In genomic region chr1:153465728-153466625, GRCh38 we compare ENCODE assay signal across 9 cellular contexts. TPM values are rescaled to one million over a fixed set of nuclear protein-coding genes. Genes with fewer than 3 reads are reported as not detected.
DNase-seq lines count a peak whose midpoint lies in the region; ATAC-seq, FAIRE-seq and TF ChIP-seq lines count a peak whose summit lies in the region.
"Had no signal": no experiment of that assay in that cellular context is flagged by ENCODE, and none has a peak within 500 bp of the region (broad histone marks: within the 10 kb centered on the region; RNA-seq: fewer than 3 reads in every experiment).

No MANE protein-coding gene starts in this region.

- TF ChIP-seq EP300 in sigmoid colon (IDR thresholded peaks at IDR 0.05), result no peak

- intact Hi-C loops in sigmoid colon (cut with DNase I), result no loop called here

- H3K4me1 ChIP-seq in Peyer's patch (peaks cover 0 to 5% (median 0%) of the 10 kb centered on the region in 4 donors), cardiac muscle cell (ENCODE audit: low read depth) (peaks cover 16% of the 10 kb centered on the region), sigmoid colon (peaks cover 0 to 5% (median 2%) of the 10 kb centered on the region in 4 donors)

- peak; percentile 37 to 78 (median 67) for TF ChIP-seq CTCF in Peyer's patch (IDR thresholded peaks at IDR 0.05)
- peak; percentile 80 for TF ChIP-seq CTCF in cardiac muscle cell (IDR thresholded peaks at IDR 0.05; ENCODE audit: low read depth, low read length)
- peak in 3 of 4 experiments; percentile 30 to 74 (median 60) for TF ChIP-seq CTCF in sigmoid colon (IDR thresholded peaks at IDR 0.05)

- no peak for ATAC-seq in GM21360 (IDR thresholded peaks at IDR 0.05; ENCODE audit: unreplicated experiment)

- DNase-seq in SHP77 (lab: John Stamatoyannopoulos, UW) (peak; percentile 47 to 66), SHP77 treated with DMSO at 0.1 percent for 48 hours (lab: John Stamatoyannopoulos, UW) (no peak), Peyer's patch (peak; percentile 18 to 75 (median 74)), cardiac muscle cell (ENCODE audit: low read depth in 1 of 2, low spot score in 1 of 2) (peak; percentile 59 to 66), sigmoid colon (peak; percentile 72), frontal cortex (ENCODE audit: low spot score in 2 of 2) (no peak)
- peak; percentile 43 for DNase-seq in activated T-helper 9 cell treated with anti-CD3 and anti-CD28 coated beads, Interleukin-2, amount 50 U/mL, for 16 hours (ENCODE audit: low read depth)

- H3K36me3 ChIP-seq in Peyer's patch, result no peaks in the 10 kb centered on the region
- no peaks in the 10 kb centered on the region for H3K36me3 ChIP-seq in cardiac muscle cell
- H3K36me3 ChIP-seq in sigmoid colon, result no peaks in the 10 kb centered on the region

- TF ChIP-seq POLR2A in Peyer's patch (IDR thresholded peaks at IDR 0.05), result no peak
- no peak for TF ChIP-seq POLR2A in sigmoid colon (IDR thresholded peaks at IDR 0.05)

- H3K27ac ChIP-seq in Peyer's patch (no peak overlapping the region), cardiac muscle cell (peak overlapping the region; percentile 87), sigmoid colon (no peak overlapping the region)

- H3K4me3 ChIP-seq in Peyer's patch (no peak overlapping the region), cardiac muscle cell (no peak overlapping the region), sigmoid colon (no peak overlapping the region)

- H3K9me3 ChIP-seq in Peyer's patch, result no peaks in the 10 kb centered on the region
- no peaks in the 10 kb centered on the region for H3K9me3 ChIP-seq in cardiac muscle cell (ENCODE audit: low read depth)
- H3K9me3 ChIP-seq in sigmoid colon, result no peaks in the 10 kb centered on the region

- WGBS in sigmoid colon, 2 donors, result 22 to 27% methylated on average over 22 of the region's 22 CpGs

- no peak for FAIRE-seq in frontal cortex (lab: Jason Lieb, UNC)

- H3K27me3 ChIP-seq in Peyer's patch (no peaks in the 10 kb centered on the region), cardiac muscle cell (no peaks in the 10 kb centered on the region), sigmoid colon (no peaks in the 10 kb centered on the region)

RNA-seq across cellular contexts. Expression of gene S100A7, which starts 5.5 kb away (rescaled TPM):
- total RNA-seq in Peyer's patch (not detected), cardiac muscle cell (not detected in 2 replicates), sigmoid colon (not detected), frontal cortex (not detected)
- polyA plus RNA-seq in cardiac muscle cell (not detected in 2 replicates), sigmoid colon (not detected)
- total RNA-seq: mononuclear cell had no signal

RNA-seq across cellular contexts. Expression of gene S100A7A, which starts 49.7 kb away (rescaled TPM):
- total RNA-seq in Peyer's patch, result not detected
- not detected in 2 replicates for total RNA-seq in cardiac muscle cell
- polyA plus RNA-seq in cardiac muscle cell, result not detected in 2 replicates
- total RNA-seq in sigmoid colon, result not detected
- polyA plus RNA-seq in sigmoid colon, result not detected
- not detected for total RNA-seq in frontal cortex
- total RNA-seq: mononuclear cell had no signal

Comparison
In these comparisons a context has a peak if more than half of its experiments do, and no peak if none do; other contexts are left out.
1. DNase-seq: peak in SHP77 (2 of 2), Peyer's patch (3 of 3), activated T-helper 9 cell treated with anti-CD3 and anti-CD28 coated beads, Interleukin-2, amount 50 U/mL, for 16 hours (single experiment), cardiac muscle cell (2 of 2) and sigmoid colon (single experiment); none in SHP77 treated with DMSO at 0.1 percent for 48 hours (single experiment) and frontal cortex (0 of 2).
2. Peak in every context shown above with its lines, with median percentiles within 50 percentile points of each other: CTCF ChIP-seq.